Comparison of ENCODE assay signal across 9 cellular contexts in genomic region chr3:156681003-156681402, GRCh38. TPM values are rescaled to one million over a fixed set of nuclear protein-coding genes. Genes with fewer than 3 reads are reported as not detected.
DNase-seq lines count a peak whose midpoint lies in the region; ATAC-seq and TF ChIP-seq lines count a peak whose summit lies in the region.
"Had no signal": no experiment of that assay in that cellular context is flagged by ENCODE, and none has a peak within 500 bp of the region (broad histone marks: within the 10 kb centered on the region; RNA-seq: fewer than 3 reads in every experiment).

No MANE protein-coding gene starts in this region.

- no peaks in the 10 kb centered on the region for H3K27me3 Mint-ChIP-seq in IgD-negative memory B cell

- H3K9me3 Mint-ChIP-seq in IgD-negative memory B cell, result no peaks in the 10 kb centered on the region

- no peaks in the 10 kb centered on the region for H3K9me3 ChIP-seq in parathyroid adenoma (ENCODE audit: control insufficient read depth, low read length)
- H3K9me3 ChIP-seq: BLaER1 had no signal

- H3K36me3 ChIP-seq in parathyroid adenoma (ENCODE audit: control insufficient read depth, insufficient read depth, low read length), result peaks cover 4% of the 10 kb centered on the region

- H2AFZ ChIP-seq in parathyroid adenoma, result no peak overlapping the region

- H3K27ac ChIP-seq in RWPE1, result no peak overlapping the region
- H3K27ac ChIP-seq in parathyroid adenoma, result peak overlapping the region; percentile 99
- H3K27ac ChIP-seq: BLaER1 had no signal

- TF ChIP-seq CTCF in RWPE1 (conservative IDR thresholded peaks at IDR 0.05; ENCODE audit: low read depth) (no peak), parathyroid adenoma (IDR thresholded peaks at IDR 0.05) (no peak)

- peak overlapping the region; percentile 52 for H3K4me2 ChIP-seq in parathyroid adenoma (ENCODE audit: low read length)
- H3K4me2 ChIP-seq: BLaER1 had no signal

- H3K4me1 ChIP-seq in parathyroid adenoma, result peaks cover 7% of the 10 kb centered on the region

- H3K4me3 ChIP-seq in parathyroid adenoma (ENCODE audit: low read depth, low read length), result peak overlapping the region; percentile 90
- H3K4me3 ChIP-seq: BLaER1 had no signal

- no peak overlapping the region for H3K9ac ChIP-seq in parathyroid adenoma
- H3K9ac ChIP-seq: BLaER1 had no signal

- no peak overlapping the region for H3K27ac Mint-ChIP-seq in IgD-negative memory B cell

- peaks cover 75% of the 10 kb centered on the region for H3K79me2 ChIP-seq in parathyroid adenoma

- CTCF ChIA-PET in RWPE1 (lab: Yijun Ruan, JAX), result no interaction called here

- H3K27me3 ChIP-seq in parathyroid adenoma (ENCODE audit: control insufficient read depth, insufficient read depth, low read length), result no peaks in the 10 kb centered on the region
- H3K27me3 ChIP-seq: BLaER1 had no signal

- peak; percentile 74 for ATAC-seq in GM21723 (IDR thresholded peaks at IDR 0.05; ENCODE audit: unreplicated experiment)

- peaks cover 9% of the 10 kb centered on the region for H3K36me3 Mint-ChIP-seq in IgD-negative memory B cell

- H3K4me1 Mint-ChIP-seq in IgD-negative memory B cell, result peaks cover 48 to 64% (median 60%) of the 10 kb centered on the region in 3 donors

- POLR2A ChIA-PET in RWPE1 (lab: Yijun Ruan, JAX; ENCODE audit: low non-redundant PET), result no interaction called here

- peak; percentile 34 for DNase-seq in NCI-H345 (lab: John Stamatoyannopoulos, UW)
- DNase-seq in NCI-H345 treated with DMSO at 0.1 percent for 48 hours (lab: John Stamatoyannopoulos, UW; ENCODE audit: unreplicated experiment), result no peak
- peak; percentile 77 for DNase-seq in RWPE1 (ENCODE audit: low spot score)
- DNase-seq in fibroblast of gingiva (ENCODE audit: low read depth), result peak; percentile 87
- DNase-seq in epidermal melanocyte (ENCODE audit: insufficient read length, low spot score), result no peak

- H3K4me3 Mint-ChIP-seq in IgD-negative memory B cell, result peak overlapping the region; percentile 8 to 86 (median 25)

RNA-seq across cellular contexts. Expression of gene TIPARP, which starts 6.6 kb away (rescaled TPM):
- 12.6 TPM for polyA plus RNA-seq in IgD-negative memory B cell

Comparison
In these comparisons a context has a peak if more than half of its experiments do, and no peak if none do; other contexts are left out.
1. DNase-seq: peak in NCI-H345 (single experiment), RWPE1 (single experiment) and fibroblast of gingiva (single experiment); none in NCI-H345 treated with DMSO at 0.1 percent for 48 hours (single experiment) and epidermal melanocyte (single experiment).